ENCODE assay signal across 10 cellular contexts in the genomic region with DNA sequence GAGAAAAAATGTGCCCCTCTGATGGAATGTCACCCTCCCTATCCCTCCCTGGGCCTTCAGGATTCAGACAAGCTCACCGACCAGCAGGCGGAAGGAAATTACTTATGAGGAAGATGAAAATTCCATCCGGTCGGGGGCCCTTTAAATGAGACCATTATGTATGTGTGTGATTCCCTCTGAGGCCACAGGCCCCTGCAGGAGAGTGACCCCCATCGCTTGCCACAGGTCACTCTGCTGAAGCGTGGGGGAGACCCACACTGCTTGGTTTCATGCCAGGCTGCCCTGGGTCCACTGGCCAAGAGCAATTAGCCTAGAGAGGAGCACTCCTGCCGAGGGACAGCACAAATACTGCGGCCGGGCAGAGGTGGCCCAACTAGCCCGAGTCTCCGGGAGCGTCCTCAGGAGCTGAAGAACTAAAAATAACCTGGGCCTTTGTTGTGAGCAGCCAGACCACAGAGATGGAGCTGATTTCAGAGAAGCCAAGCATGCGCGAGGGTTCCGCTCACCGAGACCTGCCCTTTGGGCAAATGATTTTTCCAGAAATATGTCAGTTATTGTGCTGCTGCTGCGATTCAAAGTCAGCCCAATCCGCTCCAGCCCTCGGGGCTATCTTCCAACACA.
DNase-seq lines count a peak whose midpoint lies in the region; ATAC-seq, FAIRE-seq and TF ChIP-seq lines count a peak whose summit lies in the region.
"Had no signal": no experiment of that assay in that cellular context is flagged by ENCODE, and none has a peak within 500 bp of the region (broad histone marks: within the 10 kb centered on the region; RNA-seq: fewer than 3 reads in every experiment).

No MANE protein-coding gene starts in this region.

- no peaks in the 10 kb centered on the region; the same call in 1 of the 2 replicates for H3K23me2 ChIP-seq in H1 (ENCODE audit: low read depth, low read length)

- no peak overlapping the region for H2BK120ac ChIP-seq in H1 (replicated peaks; ENCODE audit: low read depth, low read length)

- H3K4me3 ChIP-seq in H1 (ENCODE audit: extremely low read depth in 1 of 4, insufficient read depth in 2 of 4, low read depth in 3 of 4, low read length in 4 of 4) (no peak overlapping the region), spleen (no peak overlapping the region)

- TF ChIP-seq POLR2A in H1 (IDR thresholded peaks at IDR 0.05; ENCODE audit: control extremely low read depth in 1 of 2, low read depth in 2 of 2, low read length in 2 of 2), result no peak
- no peak for TF ChIP-seq POLR2A in spleen (IDR thresholded peaks at IDR 0.05)

- H3K9ac ChIP-seq in H1 (replicated peaks in 1 of 4; ENCODE audit: extremely low read depth in 1 of 4, low read depth in 3 of 4, low read length in 3 of 4), result no peak overlapping the region

- H2AFZ ChIP-seq in H1 (ENCODE audit: low read length), result peak overlapping the region; percentile 34

- no peak overlapping the region for H3K23ac ChIP-seq in H1 (ENCODE audit: insufficient read length)

- no peak overlapping the region for H3K4me2 ChIP-seq in H1 (ENCODE audit: insufficient read depth in 1 of 2, low read depth in 2 of 2, low read length in 2 of 2)

- H2BK15ac ChIP-seq in H1 (ENCODE audit: low read length), result no peak overlapping the region

- TF ChIP-seq CTCF in H1 (IDR thresholded peaks at IDR 0.05; ENCODE audit: control extremely low read depth in 1 of 3, insufficient read depth in 1 of 3, low read depth in 1 of 3, low read length in 3 of 3) (no peak), spleen (IDR thresholded peaks at IDR 0.05 in 8 of 11, conservative IDR thresholded peaks at IDR 0.05 in 3 of 11) (no peak)

- H3K36me3 ChIP-seq in H1 (ENCODE audit: control insufficient read depth in 2 of 4, insufficient read depth in 4 of 4, low read length in 3 of 4) (no peaks in the 10 kb centered on the region), spleen (no peaks in the 10 kb centered on the region)

- H3K79me1 ChIP-seq in H1 (ENCODE audit: low read depth, low read length), result no peaks in the 10 kb centered on the region

- intact Hi-C loops in spleen (cut with DNase I; ENCODE audit: low total_unique reads), result loop anchor here (10.0 kb wide), 1 partner anchor 277 kb away; a partner anchor contains a TSS

- WGBS in H1 (ENCODE audit: extremely low coverage in 1 of 2, insufficient coverage in 1 of 2, insufficient read length in 1 of 2, insufficient replicate concordance in 2 of 2, low coverage in 1 of 2, low lambda C conversion rate in 2 of 2, missing lambda C conversion rate in 1 of 2), 2 experiments, result 83% methylated on average over 19 of the region's 19 CpGs; no CpG with 5 or more reads in 1 of the 2 experiments
- 62 to 75% (median 70%) methylated on average over 13 to 19 of the region's 19 CpGs for WGBS in spleen, 5 donors

- H4K8ac ChIP-seq in H1 (ENCODE audit: extremely low read depth, insufficient read depth, low read length), result peak overlapping the region; percentile 62

- H2AK5ac ChIP-seq in H1 (ENCODE audit: low read depth, low read length), result no peak overlapping the region

- TF ChIP-seq RAD21 in H1 (IDR thresholded peaks at IDR 0.05 in 1 of 2, conservative IDR thresholded peaks at IDR 0.05 in 1 of 2; ENCODE audit: low read depth in 2 of 2, low read length in 2 of 2), result no peak

- H3K79me2 ChIP-seq in H1 (ENCODE audit: control insufficient read depth in 1 of 2, insufficient read depth in 2 of 2, low read length in 2 of 2), result no peaks in the 10 kb centered on the region

- H2BK12ac ChIP-seq in H1 (ENCODE audit: low read depth, low read length), result no peak overlapping the region; the same call in 1 of the 2 replicates

- H4K5ac ChIP-seq in H1 (ENCODE audit: insufficient read length, low read depth, low read length), result no peak overlapping the region

- H3K9me3 ChIP-seq in H1 (ENCODE audit: insufficient read depth in 2 of 2, low read depth in 1 of 2, low read length in 1 of 2) (no peaks in the 10 kb centered on the region), spleen (no peaks in the 10 kb centered on the region)

- ATAC-seq in GM18517 (IDR thresholded peaks at IDR 0.05; ENCODE audit: unreplicated experiment) (no peak), GM21367 (IDR thresholded peaks at IDR 0.05; ENCODE audit: unreplicated experiment) (no peak)

- H3K27ac ChIP-seq in H1 (ENCODE audit: low read depth, low read length) (no peak overlapping the region), spleen (peak overlapping the region in 7 of 8 donors; percentile 41 to 64 (median 52))

- FAIRE-seq in H1 (lab: Jason Lieb, UNC), result no peak

- H3K56ac ChIP-seq in H1 (replicated peaks; ENCODE audit: insufficient read length, low read depth, low read length), result no peak overlapping the region

- no peak overlapping the region for H2BK5ac ChIP-seq in H1 (ENCODE audit: low read depth, low read length)

- no peak for TF ChIP-seq EP300 in H1 (IDR thresholded peaks at IDR 0.05; ENCODE audit: borderline replicate concordance in 1 of 2, low read depth in 2 of 2, low read length in 2 of 2)

- H2BK20ac ChIP-seq in H1 (ENCODE audit: low read length), result peak overlapping the region; percentile 18; the same call in 1 of the 2 replicates

- no peaks in the 10 kb centered on the region; a peak in 2 of 7 replicates for H3K27me3 ChIP-seq in H1 (replicated peaks in 1 of 4; ENCODE audit: control insufficient read depth in 3 of 4, extremely low read depth in 1 of 4, insufficient read depth in 3 of 4, low read length in 3 of 4)
- no peaks in the 10 kb centered on the region for H3K27me3 ChIP-seq in spleen (replicated peaks in 1 of 7)

- H4K91ac ChIP-seq in H1 (replicated peaks; ENCODE audit: insufficient read length, low read length), result no peak overlapping the region

- DNase-seq in M059J (ENCODE audit: low read depth) (peak; percentile 97), H1 (ENCODE audit: low read depth in 1 of 2, low spot score in 2 of 2) (peak in 1 of 2 experiments; percentile 48), left kidney (ENCODE audit: low read depth, low spot score) (peak; percentile 82), spleen (no peak), GF-D8 (lab: John Stamatoyannopoulos, UW) (no peak), NOMO-1 treated with DMSO at 0.1 percent for 48 hours (lab: John Stamatoyannopoulos, UW; ENCODE audit: unreplicated experiment) (no peak)
- DNase-seq: activated CD4-positive, alpha-beta memory T cell treated with anti-CD3 and anti-CD28 coated beads for 36 hours; NCI-H510A had no signal

- no peak overlapping the region for H3K14ac ChIP-seq in H1 (ENCODE audit: insufficient read length)

- H3K18ac ChIP-seq in H1 (ENCODE audit: extremely low read depth, low read length), result no peak overlapping the region; the same call in 1 of the 2 replicates

- POLR2A ChIA-PET in H1 (lab: Charles Lee; ENCODE audit: partially characterized antibody), result no interaction called here

- no peak overlapping the region for H3K4ac ChIP-seq in H1 (replicated peaks; ENCODE audit: insufficient read length, low read depth, low read length)

- CTCF ChIA-PET in H1 (lab: Charles Lee; ENCODE audit: partially characterized antibody), result interaction anchor here (0.7 to 2.9 kb wide), 6 partner anchors 12 to 104 kb away, joined by 3 to 8 read pairs (median 4); no protein-coding TSS in a partner anchor

- H3K4me1 ChIP-seq in H1 (replicated peaks in 1 of 4; ENCODE audit: control insufficient read depth in 3 of 4, insufficient read depth in 4 of 4, low read length in 3 of 4) (peaks cover 3 to 8% (median 4%) of the 10 kb centered on the region in 4 experiments), spleen (peaks cover 13 to 67% (median 48%) of the 10 kb centered on the region in 6 donors)

- no peaks in the 10 kb centered on the region for H4K20me1 ChIP-seq in H1 (replicated peaks in 1 of 2; ENCODE audit: control insufficient read depth in 1 of 2, insufficient read depth in 2 of 2, low read length in 2 of 2)

TF ChIP-seq in H1, 55 proteins besides CTCF, POLR2A, EP300 and RAD21:
- TF ChIP-seq RFX5 (IDR thresholded peaks at IDR 0.05; ENCODE audit: borderline replicate concordance, low read depth, low read length), result no peak
- TF ChIP-seq SAP30 (IDR thresholded peaks at IDR 0.05; ENCODE audit: insufficient read depth, insufficient replicate concordance, low read length), result no peak
- TF ChIP-seq TAF1 (IDR thresholded peaks at IDR 0.05; ENCODE audit: low read depth, low read length), result no peak
- no peak for TF ChIP-seq EGR1 (IDR thresholded peaks at IDR 0.05; ENCODE audit: borderline replicate concordance, low read depth, low read length)
- no peak for TF ChIP-seq RBBP5 (IDR thresholded peaks at IDR 0.05; ENCODE audit: borderline replicate concordance, low read depth, low read length)
- no peak for TF ChIP-seq SRF (IDR thresholded peaks at IDR 0.05; ENCODE audit: low read depth, low read length)
- no peak for TF ChIP-seq POLR2AphosphoS5 (IDR thresholded peaks at IDR 0.05; ENCODE audit: low read depth, low read length)
- no peak for TF ChIP-seq SIRT6 (IDR thresholded peaks at IDR 0.05; ENCODE audit: low read length)
- TF ChIP-seq EZH2 (IDR thresholded peaks at IDR 0.05; ENCODE audit: low read depth, low read length, severe bottlenecking), result no peak
- TF ChIP-seq GTF2F1 (IDR thresholded peaks at IDR 0.05; ENCODE audit: borderline replicate concordance, low read depth, low read length), result no peak
- no peak for TF ChIP-seq RXRA (IDR thresholded peaks at IDR 0.05; ENCODE audit: insufficient read depth, low read depth, low read length)
- no peak for TF ChIP-seq ZNF274 (IDR thresholded peaks at IDR 0.05; ENCODE audit: borderline replicate concordance, extremely low read depth, low read length)
- TF ChIP-seq YY1 (IDR thresholded peaks at IDR 0.05; ENCODE audit: low read depth, low read length), result no peak
- no peak for TF ChIP-seq CBX5 (IDR thresholded peaks at IDR 0.05; ENCODE audit: low read depth, low read length)
- no peak for TF ChIP-seq BRCA1 (IDR thresholded peaks at IDR 0.05; ENCODE audit: low read depth, low read length)
- TF ChIP-seq HDAC6 (IDR thresholded peaks at IDR 0.05; ENCODE audit: low read depth, low read length), result no peak

Comparison
In these comparisons a context has a peak if more than half of its experiments do, and no peak if none do; other contexts are left out.
1. DNase-seq: peak in M059J (single experiment) and left kidney (single experiment); none in spleen (single experiment), GF-D8 (single experiment) and NOMO-1 treated with DMSO at 0.1 percent for 48 hours (single experiment).